11 cellular contexts compared by ENCODE assay signal in the genomic region with DNA sequence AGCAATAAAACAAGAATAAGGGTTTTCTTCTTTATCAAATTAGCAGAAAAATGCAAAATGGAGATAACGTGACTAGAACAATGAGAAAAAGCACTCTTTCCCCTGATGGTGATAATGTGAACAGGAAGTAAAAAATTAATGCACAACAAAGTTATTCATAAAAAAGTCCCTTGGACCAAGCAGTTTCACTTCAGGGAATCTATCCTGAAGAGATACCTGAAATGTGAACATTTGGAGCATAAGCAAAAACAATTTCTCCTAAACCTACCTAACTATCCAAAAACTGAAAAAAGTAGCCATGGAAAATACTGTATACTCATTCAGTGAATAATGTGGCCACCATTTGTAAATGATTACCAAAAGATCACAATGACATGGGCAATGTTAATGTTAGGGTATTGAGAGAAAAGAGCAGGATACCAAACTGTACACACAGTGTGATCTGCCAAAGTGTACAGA. TPM values are rescaled to one million over a fixed set of nuclear protein-coding genes. Genes with fewer than 3 reads are reported as not detected.
DNase-seq lines count a peak whose midpoint lies in the region; ATAC-seq and TF ChIP-seq lines count a peak whose summit lies in the region.
"Had no signal": no experiment of that assay in that cellular context is flagged by ENCODE, and none has a peak within 500 bp of the region (broad histone marks: within the 10 kb centered on the region; RNA-seq: fewer than 3 reads in every experiment).

No MANE protein-coding gene starts in this region.

- no peaks in the 10 kb centered on the region for H4K20me1 ChIP-seq in H9 (ENCODE audit: control insufficient read depth, insufficient read depth, insufficient read length)

- no peak overlapping the region for H3K14ac ChIP-seq in H9 (ENCODE audit: insufficient read depth, low read length)

- 0 out of 2 replicates have a peak, but pooled peaks cover 3% of the 10 kb centered on the region for H3K4me1 ChIP-seq in H9 (ENCODE audit: insufficient read depth, low read length)

- no peak overlapping the region for H4K8ac ChIP-seq in H9 (replicated peaks; ENCODE audit: insufficient read length, low read depth, low read length)

- H3K36me3 Mint-ChIP-seq in H9 (ENCODE audit: insufficient read depth in 1 of 3, low read depth in 3 of 3) = peaks cover 4 to 25% (median 10%) of the 10 kb centered on the region in 3 experiments; a peak in 6 of 7 replicates

- no peaks in the 10 kb centered on the region for H3K9me3 ChIP-seq in H9 (ENCODE audit: control insufficient read depth, low read depth, low read length)
- H3K9me3 ChIP-seq: breast epithelium, heart left ventricle had no signal

- TF ChIP-seq CTCF in H9 (conservative IDR thresholded peaks at IDR 0.05) = no peak

- H4K91ac ChIP-seq in H9 (ENCODE audit: insufficient read length, low read depth, low read length) = no peak overlapping the region

- no peak overlapping the region for H3K4me2 ChIP-seq in H9 (ENCODE audit: insufficient read depth, insufficient read length, low read length)

- H3T11ph ChIP-seq in H9 (ENCODE audit: low read length) = no peak overlapping the region

- no peaks in the 10 kb centered on the region for H3K27me3 Mint-ChIP-seq in H9 (ENCODE audit: low read depth)

- H3K56ac ChIP-seq in H9 (ENCODE audit: insufficient read length, low read depth, low read length) = no peak overlapping the region

- ATAC-seq in GM18520 (IDR thresholded peaks at IDR 0.05; ENCODE audit: unreplicated experiment) = peak; percentile 78
- peak; percentile 90 for ATAC-seq in GM21529 (IDR thresholded peaks at IDR 0.05; ENCODE audit: unreplicated experiment)
- ATAC-seq in HG03520 (IDR thresholded peaks at IDR 0.05; ENCODE audit: unreplicated experiment) = peak; percentile 69
- ATAC-seq: heart left ventricle had no signal

- no peak overlapping the region for H3K18ac ChIP-seq in H9 (ENCODE audit: insufficient read length, low read depth, low read length)

- no peak overlapping the region for H2BK120ac ChIP-seq in H9 (ENCODE audit: low read depth, low read length, poor library complexity, severe bottlenecking)

- no peak overlapping the region for H2BK15ac ChIP-seq in H9 (ENCODE audit: low read depth, low read length)

- no peak overlapping the region for H4K5ac ChIP-seq in H9 (ENCODE audit: insufficient read length, low read depth, low read length)

- no peak overlapping the region for H2AK5ac ChIP-seq in H9 (ENCODE audit: insufficient read length, low read length)

- no peak overlapping the region for H2BK12ac ChIP-seq in H9 (ENCODE audit: insufficient read length, low read depth, low read length)

- H3K9ac ChIP-seq in H9 (ENCODE audit: extremely low read depth, insufficient read length, low read length) = no peak overlapping the region

- no peaks in the 10 kb centered on the region for H3K23me2 ChIP-seq in H9 (ENCODE audit: insufficient read length, low read depth, low read length, poor library complexity, severe bottlenecking)

- no peak overlapping the region for H3K27ac ChIP-seq in H9 (ENCODE audit: insufficient read length, low read depth, low read length)
- H3K27ac ChIP-seq: breast epithelium, heart left ventricle had no signal

- DNase-seq in lung microvascular endothelial cell (ENCODE audit: low read depth in 2 of 2) (peak; percentile 23 to 36), NCI-H2171 (lab: John Stamatoyannopoulos, UW) (no peak), H9 (no peak), nucleus accumbens (lab: John Stamatoyannopoulos, UW) (no peak), SW 1271 (lab: John Stamatoyannopoulos, UW) (no peak)
- DNase-seq: heart left ventricle, occipital lobe had no signal

- no peak overlapping the region for H3K4me3 Mint-ChIP-seq in H9

- peaks cover 14 to 21% of the 10 kb centered on the region in 2 experiments for H3K4me1 Mint-ChIP-seq in H9

- H3K4ac ChIP-seq in H9 (ENCODE audit: low read depth, low read length) = no peak overlapping the region

- peaks cover 2% of the 10 kb centered on the region for H3K79me1 ChIP-seq in H9 (ENCODE audit: insufficient read depth, low read depth, low read length, poor library complexity, severe bottlenecking)

- H3K27me3 ChIP-seq in H9 (ENCODE audit: insufficient read depth, low read length) = no peaks in the 10 kb centered on the region
- H3K27me3 ChIP-seq: breast epithelium, heart left ventricle had no signal

- no peaks in the 10 kb centered on the region; the same call in 1 of the 2 replicates for H3K79me2 ChIP-seq in H9 (ENCODE audit: insufficient read depth, low read length)

- H2BK5ac ChIP-seq in H9 (ENCODE audit: insufficient read length, low read length) = no peak overlapping the region

- no peak overlapping the region for H3K27ac Mint-ChIP-seq in H9

- H3K23ac ChIP-seq in H9 (ENCODE audit: insufficient read length, low read depth, low read length) = no peak overlapping the region

- no peak overlapping the region for H2BK20ac ChIP-seq in H9 (ENCODE audit: low read depth, low read length, poor library complexity, severe bottlenecking)

- no peak overlapping the region for H2AFZ ChIP-seq in H9 (ENCODE audit: low read length)

- H3K9me3 Mint-ChIP-seq in H9 = no peaks in the 10 kb centered on the region

- WGBS in H9 (ENCODE audit: extremely low coverage, insufficient read length, low lambda C conversion rate) = no CpG with 5 or more reads among the region's 1 CpG

RNA-seq across cellular contexts. Expression of a gene that starts 48.7 kb away (rescaled TPM):
- total RNA-seq in lung microvascular endothelial cell (181 and 207 TPM in 2 replicates), H9 (2021) (166 and 172 TPM in 2 replicates)

RNA-seq across cellular contexts. Expression of a gene that starts 49.2 kb away (rescaled TPM):
- total RNA-seq in lung microvascular endothelial cell (0.60 and 0.87 TPM in 2 replicates), H9 (2021) (3.0 and 3.4 TPM in 2 replicates)

Comparison
In these comparisons a context has a peak if more than half of its experiments do, and no peak if none do; other contexts are left out.
1. DNase-seq: peak in lung microvascular endothelial cell (2 of 2); none in NCI-H2171 (single experiment), H9 (single experiment), nucleus accumbens (0 of 56) and SW 1271 (0 of 2).
2. Peak in every context shown above with its lines, with median percentiles within 50 percentile points of each other: ATAC-seq.